In the genomic region with DNA sequence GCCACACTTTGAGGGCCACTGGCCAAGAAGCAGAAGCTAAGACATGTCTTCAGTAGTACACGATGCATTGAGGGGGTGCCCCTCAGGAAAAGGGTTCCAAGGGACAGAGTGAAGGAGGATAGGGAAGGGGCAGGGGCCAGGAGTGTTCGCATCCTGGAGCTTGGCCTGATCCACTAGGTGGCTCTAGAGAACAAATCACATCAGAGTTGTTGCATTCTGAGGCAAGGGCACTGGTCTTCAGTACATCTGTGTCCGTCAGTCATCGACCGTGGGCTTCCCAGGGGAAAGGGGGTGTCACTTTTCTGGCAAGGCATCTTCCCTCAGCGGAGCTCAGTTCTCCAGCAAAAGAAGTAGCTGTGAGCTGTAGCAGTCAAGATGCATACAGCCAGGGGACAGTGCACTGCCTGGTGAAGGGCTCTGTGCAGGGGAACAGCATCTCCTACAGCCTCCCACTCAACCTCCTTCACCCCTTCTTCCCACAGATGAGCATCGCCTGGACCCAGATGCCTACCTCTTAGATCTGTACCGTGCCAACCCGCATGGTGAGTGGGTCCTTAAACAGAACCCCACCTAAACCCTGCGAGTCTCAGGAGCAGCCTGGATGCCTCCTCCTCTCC, we compare ENCODE assay signal across 8 cellular contexts. TPM values are rescaled to one million over a fixed set of nuclear protein-coding genes. Genes with fewer than 3 reads are reported as not detected.
DNase-seq lines count a peak whose midpoint lies in the region; ATAC-seq, FAIRE-seq and TF ChIP-seq lines count a peak whose summit lies in the region.

No MANE protein-coding gene starts in this region.

- H2AK5ac ChIP-seq in neuronal stem cell (ENCODE audit: low read depth, low read length), result no peak overlapping the region

- no peak overlapping the region for H4K8ac ChIP-seq in neuronal stem cell (ENCODE audit: low read depth, low read length)

- H3K4me1 ChIP-seq in neuronal stem cell (ENCODE audit: control insufficient read depth in 2 of 2, insufficient read depth in 1 of 2, low read depth in 1 of 2, low read length in 2 of 2), result peaks cover 0 to 3% of the 10 kb centered on the region in 2 donors
- H3K4me1 ChIP-seq in suprapubic skin, result peaks cover 8% of the 10 kb centered on the region

- no peak overlapping the region for H3K4me3 Mint-ChIP-seq in activated CD8-positive, alpha-beta T cell treated with anti-CD3 and anti-CD28 coated beads for 36 hours
- H3K4me3 Mint-ChIP-seq in activated CD8-positive, alpha-beta T cell treated with anti-CD3 and anti-CD28 coated beads, Interleukin-2, amount 10 ng/mL, durations not matched to agents 7 days and 5 days, result no peak overlapping the region

- WGBS in neuronal stem cell (ENCODE audit: extremely low coverage in 2 of 2, insufficient read length in 2 of 2, insufficient replicate concordance in 1 of 2), 2 donors, result no CpG with 5 or more reads among the region's 10 CpGs
- WGBS in suprapubic skin, result 29% methylated on average over 9 of the region's 10 CpGs

- H3K4me2 ChIP-seq in neuronal stem cell (ENCODE audit: insufficient read depth, low read length, poor library complexity, severe bottlenecking), result no peak overlapping the region

- no peak for FAIRE-seq in bronchial epithelial cell (lab: Jason Lieb, UNC)

- no peaks in the 10 kb centered on the region for H3K79me1 ChIP-seq in neuronal stem cell (ENCODE audit: low read depth, low read length)

- peaks cover 4% of the 10 kb centered on the region for H3K36me3 ChIP-seq in bronchial epithelial cell (ENCODE audit: control insufficient read depth, insufficient read depth, low read length)
- no peaks in the 10 kb centered on the region for H3K36me3 ChIP-seq in neuronal stem cell (replicated peaks in 1 of 2; ENCODE audit: control insufficient read depth in 2 of 2, insufficient read depth in 2 of 2, low read length in 2 of 2)
- H3K36me3 ChIP-seq in suprapubic skin, result no peaks in the 10 kb centered on the region

- H3K23ac ChIP-seq in neuronal stem cell (ENCODE audit: low read depth, low read length, poor library complexity), result no peak overlapping the region

- H3K27ac ChIP-seq in neuronal stem cell (replicated peaks; ENCODE audit: low read length), result no peak overlapping the region
- no peak overlapping the region for H3K27ac ChIP-seq in suprapubic skin

- H2BK15ac ChIP-seq in neuronal stem cell (ENCODE audit: low read length), result no peak overlapping the region

- H2AFZ ChIP-seq in neuronal stem cell (ENCODE audit: low read length), result no peak overlapping the region

- TF ChIP-seq POLR2A in suprapubic skin (IDR thresholded peaks at IDR 0.05), result no peak

- no peak overlapping the region for H4K91ac ChIP-seq in neuronal stem cell (ENCODE audit: low read depth, low read length, poor library complexity)

- H2BK12ac ChIP-seq in neuronal stem cell (ENCODE audit: low read length), result no peak overlapping the region

- H3K27ac Mint-ChIP-seq in activated CD8-positive, alpha-beta T cell treated with anti-CD3 and anti-CD28 coated beads for 36 hours, result no peak overlapping the region
- no peak overlapping the region for H3K27ac Mint-ChIP-seq in activated CD8-positive, alpha-beta T cell treated with anti-CD3 and anti-CD28 coated beads, Interleukin-2, amount 10 ng/mL, durations not matched to agents 7 days and 5 days

- CTCF ChIA-PET in activated CD8-positive, alpha-beta T cell treated with anti-CD3 and anti-CD28 coated beads for 36 hours (lab: Charles Lee), result interaction anchor here (0.6 to 12.2 kb wide), 13 partner anchors 8 to 432 kb away, joined by 3 to 110 read pairs (median 5); partner anchors contain the start of genes ACTR5 and SLC32A1
- CTCF ChIA-PET in activated CD8-positive, alpha-beta T cell treated with anti-CD3 and anti-CD28 coated beads, Interleukin-2, amount 10 ng/mL, durations not matched to agents 7 days and 5 days (lab: Charles Lee), result interaction anchor here (0.8 to 2.6 kb wide), 11 partner anchors 10 to 400 kb away, joined by 3 to 19 read pairs (median 4); no protein-coding TSS in a partner anchor

- POLR2A ChIA-PET in activated CD8-positive, alpha-beta T cell treated with anti-CD3 and anti-CD28 coated beads for 36 hours (lab: Charles Lee), result no interaction called here
- POLR2A ChIA-PET in activated CD8-positive, alpha-beta T cell treated with anti-CD3 and anti-CD28 coated beads, Interleukin-2, amount 10 ng/mL, durations not matched to agents 7 days and 5 days (lab: Charles Lee), result no interaction called here

- no peak overlapping the region for H3K14ac ChIP-seq in neuronal stem cell (ENCODE audit: low read length)

- intact Hi-C loops in activated CD8-positive, alpha-beta T cell treated with anti-CD3 and anti-CD28 coated beads for 36 hours (cut with micrococcal nuclease), result no loop called here

- TF ChIP-seq EP300 in suprapubic skin (IDR thresholded peaks at IDR 0.05), result no peak

- peak; percentile 22 for DNase-seq in activated CD8-positive, alpha-beta T cell treated with anti-CD3 and anti-CD28 coated beads for 36 hours
- DNase-seq in activated CD8-positive, alpha-beta T cell treated with anti-CD3 and anti-CD28 coated beads, Interleukin-2, amount 10 ng/mL, durations not matched to agents 7 days and 5 days, result no peak
- DNase-seq in NCI-H2171 (lab: John Stamatoyannopoulos, UW), result peak; percentile 20
- peak; percentile 17 for DNase-seq in bronchial epithelial cell (ENCODE audit: low read depth)
- DNase-seq in neuronal stem cell (ENCODE audit: low spot score), result no peak
- no peak for DNase-seq in activated CD4-positive, CD25-positive, alpha-beta regulatory T cell treated with anti-CD3 and anti-CD28 coated beads, Interleukin-2, amount 50 U/mL, for 72 hours
- no peak for DNase-seq in suprapubic skin (ENCODE audit: low spot score in 2 of 2)

- H3K27me3 Mint-ChIP-seq in activated CD8-positive, alpha-beta T cell treated with anti-CD3 and anti-CD28 coated beads for 36 hours, result peaks cover 21% of the 10 kb centered on the region
- H3K27me3 Mint-ChIP-seq in activated CD8-positive, alpha-beta T cell treated with anti-CD3 and anti-CD28 coated beads, Interleukin-2, amount 10 ng/mL, durations not matched to agents 7 days and 5 days (ENCODE audit: low read depth), result peaks cover 31% of the 10 kb centered on the region

- no peak for TF ChIP-seq CTCF in activated CD8-positive, alpha-beta T cell treated with anti-CD3 and anti-CD28 coated beads for 36 hours (IDR thresholded peaks at IDR 0.05)
- TF ChIP-seq CTCF in bronchial epithelial cell (IDR thresholded peaks at IDR 0.05; ENCODE audit: insufficient read depth, low read length, severe bottlenecking) (peak; percentile 65), suprapubic skin (IDR thresholded peaks at IDR 0.05) (no peak)

- no peak for ATAC-seq in activated CD8-positive, alpha-beta T cell treated with anti-CD3 and anti-CD28 coated beads for 36 hours
- ATAC-seq in activated CD8-positive, alpha-beta T cell treated with anti-CD3 and anti-CD28 coated beads, Interleukin-2, amount 10 ng/mL, durations not matched to agents 7 days and 5 days, result no peak
- no peak for ATAC-seq in GM18868 (IDR thresholded peaks at IDR 0.05; ENCODE audit: unreplicated experiment)

- H2BK120ac ChIP-seq in neuronal stem cell (ENCODE audit: low read depth, low read length), result no peak overlapping the region

- no peak overlapping the region for H3K4ac ChIP-seq in neuronal stem cell (ENCODE audit: low read length)

- H3K9me3 ChIP-seq in neuronal stem cell (replicated peaks in 1 of 2; ENCODE audit: control insufficient read depth in 2 of 2, insufficient read depth in 1 of 2, low read depth in 1 of 2, low read length in 2 of 2), result no peaks in the 10 kb centered on the region
- no peaks in the 10 kb centered on the region for H3K9me3 ChIP-seq in suprapubic skin

- no peak overlapping the region for H3K9ac ChIP-seq in neuronal stem cell (ENCODE audit: low read depth, low read length, poor library complexity)

- no peaks in the 10 kb centered on the region for H3K36me3 Mint-ChIP-seq in activated CD8-positive, alpha-beta T cell treated with anti-CD3 and anti-CD28 coated beads for 36 hours (ENCODE audit: low read depth)
- H3K36me3 Mint-ChIP-seq in activated CD8-positive, alpha-beta T cell treated with anti-CD3 and anti-CD28 coated beads, Interleukin-2, amount 10 ng/mL, durations not matched to agents 7 days and 5 days (ENCODE audit: low read depth), result no peaks in the 10 kb centered on the region

- no peaks in the 10 kb centered on the region for H3K4me1 Mint-ChIP-seq in activated CD8-positive, alpha-beta T cell treated with anti-CD3 and anti-CD28 coated beads for 36 hours (ENCODE audit: low read depth)
- peaks cover 10% of the 10 kb centered on the region for H3K4me1 Mint-ChIP-seq in activated CD8-positive, alpha-beta T cell treated with anti-CD3 and anti-CD28 coated beads, Interleukin-2, amount 10 ng/mL, durations not matched to agents 7 days and 5 days (ENCODE audit: low read depth)

- no peak overlapping the region for H3K4me3 ChIP-seq in bronchial epithelial cell (ENCODE audit: low read depth, low read length)
- no peak overlapping the region for H3K4me3 ChIP-seq in neuronal stem cell (ENCODE audit: low read length in 2 of 2)
- no peak overlapping the region for H3K4me3 ChIP-seq in suprapubic skin

- H3K27me3 ChIP-seq in bronchial epithelial cell (ENCODE audit: control insufficient read depth, insufficient read depth, low read length) (no peaks in the 10 kb centered on the region), neuronal stem cell (ENCODE audit: control insufficient read depth in 3 of 3, insufficient read depth in 3 of 3, low read depth in 1 of 3, low read length in 3 of 3) (peaks cover 2 to 46% (median 36%) of the 10 kb centered on the region in 3 experiments), suprapubic skin (peaks cover 71% of the 10 kb centered on the region)

- H2BK5ac ChIP-seq in neuronal stem cell (ENCODE audit: low read length), result no peak overlapping the region

- H3K9me3 Mint-ChIP-seq in activated CD8-positive, alpha-beta T cell treated with anti-CD3 and anti-CD28 coated beads for 36 hours, result no peaks in the 10 kb centered on the region
- no peaks in the 10 kb centered on the region for H3K9me3 Mint-ChIP-seq in activated CD8-positive, alpha-beta T cell treated with anti-CD3 and anti-CD28 coated beads, Interleukin-2, amount 10 ng/mL, durations not matched to agents 7 days and 5 days (ENCODE audit: insufficient read depth)

- peak overlapping the region; percentile 16 for H3K18ac ChIP-seq in neuronal stem cell (ENCODE audit: low read length)

RNA-seq across cellular contexts. Expression of gene ARHGAP40, which starts 47.8 kb away (rescaled TPM):
- not detected for total RNA-seq in activated CD8-positive, alpha-beta T cell treated with anti-CD3 and anti-CD28 coated beads for 36 hours
- not detected for total RNA-seq in activated CD8-positive, alpha-beta T cell treated with anti-CD3 and anti-CD28 coated beads, Interleukin-2, amount 10 ng/mL, durations not matched to agents 7 days and 5 days
- total RNA-seq in bronchial epithelial cell (1.1 and 2.7 TPM in 2 replicates), suprapubic skin (100 to 1,000 TPM in 2 of 4 donors, 10 to 100 TPM in 2; 30.2 to 139 (median 74.5) TPM)
- polyA plus RNA-seq in neuronal stem cell (2013, experiment 1 of 2), result 0.04 TPM
- polyA plus RNA-seq in neuronal stem cell (2013, experiment 2 of 2), result not detected

Comparison
In these comparisons a context has a peak if more than half of its experiments do, and no peak if none do; other contexts are left out.
1. DNase-seq: peak in activated CD8-positive, alpha-beta T cell treated with anti-CD3 and anti-CD28 coated beads for 36 hours (single experiment), NCI-H2171 (single experiment) and bronchial epithelial cell (single experiment); none in activated CD8-positive, alpha-beta T cell treated with anti-CD3 and anti-CD28 coated beads, Interleukin-2, amount 10 ng/mL, durations not matched to agents 7 days and 5 days (single experiment), neuronal stem cell (single experiment), activated CD4-positive, CD25-positive, alpha-beta regulatory T cell treated with anti-CD3 and anti-CD28 coated beads, Interleukin-2, amount 50 U/mL, for 72 hours (single experiment) and suprapubic skin (0 of 2).